1 cellular context compared by ENCODE assay signal in the genomic region with DNA sequence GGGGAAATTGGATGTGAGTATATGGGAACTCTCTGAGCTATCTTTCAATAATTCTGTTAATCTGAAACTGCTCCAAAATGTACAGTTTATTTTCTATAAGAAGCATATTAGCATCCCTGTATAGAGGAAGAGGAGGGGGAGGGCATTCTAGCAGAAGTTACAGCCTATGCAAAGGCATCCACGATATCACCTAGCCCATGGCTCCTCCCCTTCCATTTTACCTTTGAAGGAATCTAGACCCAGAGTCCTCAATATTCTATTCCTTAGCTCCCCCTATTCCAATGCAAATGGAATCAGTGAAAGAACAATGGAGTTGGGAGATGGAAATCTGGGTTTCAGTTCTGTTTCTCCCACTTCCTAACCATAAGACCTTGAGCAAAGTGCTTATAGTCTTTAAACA.
TF ChIP-seq lines count a peak whose summit lies in the region.

No MANE protein-coding gene starts in this region.

TF ChIP-seq in A549, 52 proteins besides CTCF, POLR2A, EP300 and RAD21 (continued from another document):
- no peak for TF ChIP-seq ELK1 (IDR thresholded peaks at IDR 0.05; ENCODE audit: low read depth, low read length)
